9 cellular contexts compared by ENCODE assay signal in genomic region chr3:169769287-169770181, GRCh38. TPM values are rescaled to one million over a fixed set of nuclear protein-coding genes. Genes with fewer than 3 reads are reported as not detected.
A peak's percentile ranks its signal among the peaks of the same experiment; 100 is the strongest.
DNase-seq lines count a peak whose midpoint lies in the region; ATAC-seq and TF ChIP-seq lines count a peak whose summit lies in the region.
"Had no signal": no experiment of that assay in that cellular context is flagged by ENCODE, and none has a peak within 500 bp of the region (broad histone marks: within the 10 kb centered on the region; RNA-seq: fewer than 3 reads in every experiment).

Gene ACTRT3, minus strand, starts transcription at chr3:169769561. Its CDS starts 41 bp downstream, at chr3:169769520.

- H3K27me3 ChIP-seq in adrenal gland = no peaks in the 10 kb centered on the region
- no peaks in the 10 kb centered on the region for H3K27me3 ChIP-seq in uterus

- WGBS in adrenal gland, 4 donors = 1 to 2% (median 1%) methylated on average over 21 to 51 of the region's 51 CpGs

- H3K36me3 Mint-ChIP-seq in IgD-negative memory B cell = peaks cover 3% of the 10 kb centered on the region

- H3K27ac Mint-ChIP-seq in IgD-negative memory B cell = peak within 1 kb of the TSS; percentile 78 to 89 (median 86)

- H3K36me3 ChIP-seq in adrenal gland (replicated peaks in 1 of 2) = no peaks in the 10 kb centered on the region
- no peaks in the 10 kb centered on the region for H3K36me3 ChIP-seq in uterus

- H3K27me3 Mint-ChIP-seq in IgD-negative memory B cell = no peaks in the 10 kb centered on the region

- peaks cover 0 to 12% of the 10 kb centered on the region in 2 donors for H3K4me1 ChIP-seq in adrenal gland (replicated peaks in 1 of 2)
- peaks cover 0 to under 1% of the 10 kb centered on the region in 2 donors for H3K4me1 ChIP-seq in uterus

- peaks cover 0 to 5% (median 0%) of the 10 kb centered on the region in 3 donors for H3K9me3 Mint-ChIP-seq in IgD-negative memory B cell

- peak within 1 kb of the TSS; percentile 9 to 91 (median 67) for H3K27ac ChIP-seq in adrenal gland
- H3K27ac ChIP-seq in uterus = peak within 1 kb of the TSS; percentile 81 to 87
- H3K27ac ChIP-seq: SK-N-MC had no signal

- TF ChIP-seq POLR2A in adrenal gland (IDR thresholded peaks at IDR 0.05) (peak in 1 of 2 donors; percentile 33), uterus (IDR thresholded peaks at IDR 0.05) (peak in 1 of 2 donors; percentile 24)

- peak; percentile 73 for DNase-seq in CD1c-positive myeloid dendritic cell (ENCODE audit: extremely low spot score)
- DNase-seq in SW480 (ENCODE audit: low spot score) = peak; percentile 82
- DNase-seq in adrenal gland = peak; percentile 63 to 77 (median 71)
- peak; percentile 84 for DNase-seq in left ventricle myocardium superior
- DNase-seq in posterior cingulate gyrus = peak; percentile 40 to 92 (median 59)
- DNase-seq in uterus = peak; percentile 43 to 56

- H3K4me3 ChIP-seq in adrenal gland (peak within 1 kb of the TSS; percentile 21 to 54 (median 46)), uterus (peak within 1 kb of the TSS; percentile 50 to 70)
- H3K4me3 ChIP-seq: SK-N-MC had no signal

- ATAC-seq in GM21360 (IDR thresholded peaks at IDR 0.05; ENCODE audit: unreplicated experiment) (peak; percentile 24), left ventricle myocardium superior (peak; percentile 6)

- H3K4me3 Mint-ChIP-seq in IgD-negative memory B cell = peak within 1 kb of the TSS; percentile 86 to 95 (median 92)

- peaks cover 23 to 34% (median 23%) of the 10 kb centered on the region in 3 donors for H3K4me1 Mint-ChIP-seq in IgD-negative memory B cell

- TF ChIP-seq CTCF in adrenal gland (IDR thresholded peaks at IDR 0.05) = no peak
- no peak for TF ChIP-seq CTCF in uterus (IDR thresholded peaks at IDR 0.05)

- intact Hi-C loops in adrenal gland (cut with DNase I) = no loop called here
- intact Hi-C loops in left ventricle myocardium superior (cut with micrococcal nuclease) = no loop called here
- intact Hi-C loops in posterior cingulate gyrus (cut with DNase I) = loop anchor here (10.0 kb wide), 1 partner anchor 195 kb away; the partner anchor contains the start of gene SEC62
- intact Hi-C loops in uterus (cut with DNase I; ENCODE audit: low total_unique reads) = no loop called here

- H3K9me3 ChIP-seq in adrenal gland (replicated peaks in 1 of 3) (no peaks in the 10 kb centered on the region), uterus (no peaks in the 10 kb centered on the region)

RNA-seq across cellular contexts. Expression of gene ACTRT3, which starts in this region (rescaled TPM):
- polyA plus RNA-seq in IgD-negative memory B cell (0.20 TPM), adrenal gland (1 to 10 TPM in 1 of 3 donors, under 1 TPM in 2; 0.32 to 1.1 (median 0.37) TPM)
- total RNA-seq in adrenal gland (1 to 10 TPM; 1.1 to 4.2 (median 1.9) TPM), left ventricle myocardium superior (0.72 TPM), uterus (1 to 10 TPM in 3 of 4 donors, under 1 TPM in 1; 0.58 to 7.4 (median 3.7) TPM)

Comparison
In these comparisons a context has a peak if more than half of its experiments do, and no peak if none do; other contexts are left out.
1. Peak in every context shown above with its lines: DNase-seq, ATAC-seq, H3K4me3 ChIP-seq and H3K27ac ChIP-seq.
2. Peak in DNase-seq and ATAC-seq in left ventricle myocardium superior; RNA of the gene not detected or under 1 TPM.